In the genomic region with DNA sequence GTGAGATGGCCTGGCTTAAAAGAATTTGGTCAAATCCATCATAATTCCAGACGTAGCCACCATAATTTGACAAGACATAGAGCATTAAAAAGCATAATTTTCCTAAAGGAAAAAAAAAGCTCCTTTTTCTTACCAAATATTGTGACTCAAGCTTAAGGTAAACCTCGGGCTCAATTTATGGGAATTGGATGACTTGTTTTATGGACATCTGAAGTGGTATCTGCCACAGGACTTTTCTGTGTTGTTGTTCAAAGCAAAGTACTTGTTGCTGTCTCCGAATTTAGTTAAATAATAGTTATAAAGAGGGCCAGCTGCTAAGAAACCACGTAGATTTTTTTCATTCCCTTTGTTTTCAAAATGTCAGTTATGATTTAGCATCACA, we compare ENCODE assay signal across 1 cellular context.
A peak's percentile ranks its signal among the peaks of the same experiment; 100 is the strongest.
TF ChIP-seq lines count a peak whose summit lies in the region.

No MANE protein-coding gene starts in this region.

TF ChIP-seq in GM12878, 131 proteins besides CTCF, POLR2A, EP300 and RAD21:
- no peak for TF ChIP-seq LARP7 (IDR thresholded peaks at IDR 0.05)
- no peak for TF ChIP-seq MXI1 (IDR thresholded peaks at IDR 0.05; ENCODE audit: low read depth, low read length)
- TF ChIP-seq IRF4 (IDR thresholded peaks at IDR 0.05; ENCODE audit: low read depth, low read length): no peak
- TF ChIP-seq IKZF2 (IDR thresholded peaks at IDR 0.05): 0 out of 4 replicates have a peak, but pooled peaks of 1 of the 2 experiments have one; percentile 6
- TF ChIP-seq, protein P1, sequence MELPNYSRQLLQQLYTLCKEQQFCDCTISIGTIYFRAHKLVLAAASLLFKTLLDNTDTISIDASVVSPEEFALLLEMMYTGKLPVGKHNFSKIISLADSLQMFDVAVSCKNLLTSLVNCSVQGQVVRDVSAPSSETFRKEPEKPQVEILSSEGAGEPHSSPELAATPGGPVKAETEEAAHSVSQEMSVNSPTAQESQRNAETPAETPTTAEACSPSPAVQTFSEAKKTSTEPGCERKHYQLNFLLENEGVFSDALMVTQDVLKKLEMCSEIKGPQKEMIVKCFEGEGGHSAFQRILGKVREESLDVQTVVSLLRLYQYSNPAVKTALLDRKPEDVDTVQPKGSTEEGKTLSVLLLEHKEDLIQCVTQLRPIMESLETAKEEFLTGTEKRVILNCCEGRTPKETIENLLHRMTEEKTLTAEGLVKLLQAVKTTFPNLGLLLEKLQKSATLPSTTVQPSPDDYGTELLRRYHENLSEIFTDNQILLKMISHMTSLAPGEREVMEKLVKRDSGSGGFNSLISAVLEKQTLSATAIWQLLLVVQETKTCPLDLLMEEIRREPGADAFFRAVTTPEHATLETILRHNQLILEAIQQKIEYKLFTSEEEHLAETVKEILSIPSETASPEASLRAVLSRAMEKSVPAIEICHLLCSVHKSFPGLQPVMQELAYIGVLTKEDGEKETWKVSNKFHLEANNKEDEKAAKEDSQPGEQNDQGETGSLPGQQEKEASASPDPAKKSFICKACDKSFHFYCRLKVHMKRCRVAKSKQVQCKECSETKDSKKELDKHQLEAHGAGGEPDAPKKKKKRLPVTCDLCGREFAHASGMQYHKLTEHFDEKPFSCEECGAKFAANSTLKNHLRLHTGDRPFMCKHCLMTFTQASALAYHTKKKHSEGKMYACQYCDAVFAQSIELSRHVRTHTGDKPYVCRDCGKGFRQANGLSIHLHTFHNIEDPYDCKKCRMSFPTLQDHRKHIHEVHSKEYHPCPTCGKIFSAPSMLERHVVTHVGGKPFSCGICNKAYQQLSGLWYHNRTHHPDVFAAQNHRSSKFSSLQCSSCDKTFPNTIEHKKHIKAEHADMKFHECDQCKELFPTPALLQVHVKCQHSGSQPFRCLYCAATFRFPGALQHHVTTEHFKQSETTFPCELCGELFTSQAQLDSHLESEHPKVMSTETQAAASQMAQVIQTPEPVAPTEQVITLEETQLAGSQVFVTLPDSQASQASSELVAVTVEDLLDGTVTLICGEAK (IDR thresholded peaks at IDR 0.05; ENCODE audit: borderline replicate concordance): no peak
- no peak for TF ChIP-seq E2F8 (IDR thresholded peaks at IDR 0.05; ENCODE audit: low read depth, partially characterized antibody)
TF ChIP-seq in GM12878: peak in this region for 1.
